Comparison of ENCODE assay signal across 8 cellular contexts in genomic region chr4:151362404-151363164, GRCh38. TPM values are rescaled to one million over a fixed set of nuclear protein-coding genes. Genes with fewer than 3 reads are reported as not detected.
DNase-seq lines count a peak whose midpoint lies in the region; ATAC-seq, FAIRE-seq and TF ChIP-seq lines count a peak whose summit lies in the region.

No MANE protein-coding gene starts in this region.

- H3K27me3 Mint-ChIP-seq in endothelial cell (ENCODE audit: unreplicated experiment), result peaks cover 3% of the 10 kb centered on the region

- ATAC-seq in GM21381 (IDR thresholded peaks at IDR 0.05; ENCODE audit: unreplicated experiment), result peak; percentile 98

- peaks cover 4% of the 10 kb centered on the region for H3K4me1 Mint-ChIP-seq in endothelial cell (ENCODE audit: unreplicated experiment)

- peak; percentile 86 for FAIRE-seq in D721Med (lab: Jason Lieb, UNC)

- DNase-seq in D721Med (ENCODE audit: insufficient read length, low spot score) (peak; percentile 59), HPDE6-E6E7 (ENCODE audit: extremely low spot score) (peak; percentile 82), NOMO-1 (lab: John Stamatoyannopoulos, UW; ENCODE audit: unreplicated experiment in 2 of 2) (peak; percentile 66 to 78), endothelial cell (ENCODE audit: low spot score) (peak; percentile 88), middle frontal gyrus (ENCODE audit: extremely low spot score, low spot score) (peak; percentile 75)
- DNase-seq in activated CD8-positive, alpha-beta memory T cell treated with anti-CD3 and anti-CD28 coated beads for 48 hours (ENCODE audit: low read depth in 2 of 3, low spot score in 2 of 3), result peak; percentile 33 to 62 (median 45)
- peak; percentile 67 for DNase-seq in stimulated activated CD8-positive, alpha-beta memory T cell treated with anti-CD3 and anti-CD28 coated beads, Interleukin-4, amount 100 ng/mL, for 24 hours (ENCODE audit: low read depth)

- no peak overlapping the region for H3K27ac Mint-ChIP-seq in endothelial cell (ENCODE audit: unreplicated experiment)

- peak; percentile 99 for TF ChIP-seq CTCF in D721Med (IDR thresholded peaks at IDR 0.05; ENCODE audit: insufficient read depth, missing control alignments)
- peak; percentile 93 for TF ChIP-seq CTCF in endothelial cell (IDR thresholded peaks at IDR 0.05; ENCODE audit: unreplicated experiment)

- no peaks in the 10 kb centered on the region for H3K9me3 Mint-ChIP-seq in endothelial cell (ENCODE audit: unreplicated experiment)

- H3K4me3 Mint-ChIP-seq in endothelial cell (ENCODE audit: unreplicated experiment), result no peak overlapping the region

- H3K36me3 Mint-ChIP-seq in endothelial cell (ENCODE audit: low read depth, unreplicated experiment), result no peaks in the 10 kb centered on the region

RNA-seq across cellular contexts. Expression of gene SH3D19, which starts 37.2 kb away (rescaled TPM):
- 89.5 TPM for total RNA-seq in endothelial cell (ENCODE audit: unreplicated experiment)

RNA-seq across cellular contexts. Expression of gene FHIP1A, which starts 46.4 kb away (rescaled TPM):
- total RNA-seq in endothelial cell (ENCODE audit: unreplicated experiment), result 2.4 TPM

Comparison
In these comparisons a context has a peak if more than half of its experiments do, and no peak if none do; other contexts are left out.
1. Peak in every context shown above with its lines: DNase-seq and ATAC-seq.